In the genomic region with DNA sequence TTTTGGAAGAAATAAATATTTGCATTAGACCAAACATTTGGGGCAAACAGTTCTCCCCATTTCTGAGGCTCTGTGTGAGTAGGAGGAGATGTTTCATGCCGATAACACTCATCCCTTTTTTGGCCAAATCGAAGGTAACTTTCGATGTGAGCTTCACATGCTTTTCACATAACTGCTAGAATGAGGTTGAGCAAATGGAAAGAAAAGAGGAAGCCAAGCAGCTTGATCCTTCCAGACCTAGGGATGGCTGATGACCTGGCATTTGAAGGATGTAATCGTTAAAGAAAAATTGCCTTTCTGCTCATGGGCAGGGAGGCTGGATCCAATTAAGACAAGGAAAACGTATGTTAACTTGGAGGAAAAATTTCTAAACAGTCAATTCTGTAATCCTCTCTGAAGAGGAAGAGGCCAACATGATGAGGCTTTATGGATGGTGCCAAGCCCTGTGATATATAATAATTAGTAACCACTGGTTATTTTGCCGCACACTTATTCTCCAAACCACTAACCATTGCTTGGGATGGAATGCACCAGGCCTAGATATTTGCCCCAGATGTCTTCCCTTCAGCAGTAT, we compare ENCODE assay signal across 25 cellular contexts. TPM values are rescaled to one million over a fixed set of nuclear protein-coding genes. Genes with fewer than 3 reads are reported as not detected.
DNase-seq lines count a peak whose midpoint lies in the region; ATAC-seq, FAIRE-seq and TF ChIP-seq lines count a peak whose summit lies in the region.
"Had no signal": no experiment of that assay in that cellular context is flagged by ENCODE, and none has a peak within 500 bp of the region (broad histone marks: within the 10 kb centered on the region; RNA-seq: fewer than 3 reads in every experiment).

No MANE protein-coding gene starts in this region.

- H3K27me3 Mint-ChIP-seq in CD14-positive monocyte (ENCODE audit: low read depth in 3 of 3): peaks cover 2 to 4% (median 3%) of the 10 kb centered on the region in 3 donors
- H3K27me3 Mint-ChIP-seq: activated T-cell treated with anti-CD3 and anti-CD28 coated beads, Interleukin-2, amount 50 U/mL, for 24 hours; CD8-positive, alpha-beta memory T cell; memory B cell had no signal

- H3K4me1 Mint-ChIP-seq in CD14-positive monocyte: peaks cover 24% of the 10 kb centered on the region

- no peak for FAIRE-seq in RCC 7860 (lab: Jason Lieb, UNC)
- FAIRE-seq: GM12878, TTC549 had no signal

- H3K36me3 ChIP-seq in Peyer's patch (no peaks in the 10 kb centered on the region), gastroesophageal sphincter (no peaks in the 10 kb centered on the region), thoracic aorta (no peaks in the 10 kb centered on the region)
- H3K36me3 ChIP-seq: cardiac muscle cell had no signal

- TF ChIP-seq POLR2A in Peyer's patch (IDR thresholded peaks at IDR 0.05): no peak
- no peak for TF ChIP-seq POLR2A in gastroesophageal sphincter (IDR thresholded peaks at IDR 0.05)

- ATAC-seq in gastroesophageal sphincter (no peak), thoracic aorta (ENCODE audit: insufficient number of reproducible peaks, low FRiP score, low read depth) (no peak)
- ATAC-seq: GM12878, natural killer cell had no signal

- H3K27me3 ChIP-seq in Peyer's patch (no peaks in the 10 kb centered on the region), gastroesophageal sphincter (no peaks in the 10 kb centered on the region), thoracic aorta (replicated peaks; ENCODE audit: insufficient read depth) (no peaks in the 10 kb centered on the region)
- H3K27me3 ChIP-seq: cardiac muscle cell had no signal

- no peak for TF ChIP-seq EP300 in gastroesophageal sphincter (IDR thresholded peaks at IDR 0.05)

- POLR2A ChIA-PET in GM10248 (lab: Yijun Ruan, JAX): interaction anchor here (0.6 kb wide), 1 partner anchor 102 kb away, joined by 3 read pairs; no protein-coding TSS in a partner anchor

- H3K36me3 Mint-ChIP-seq in CD14-positive monocyte: peaks cover 0 to 1% of the 10 kb centered on the region in 2 donors
- H3K36me3 Mint-ChIP-seq: CD8-positive, alpha-beta memory T cell; natural killer cell had no signal

- no peak for TF ChIP-seq CTCF in Peyer's patch (IDR thresholded peaks at IDR 0.05)
- no peak for TF ChIP-seq CTCF in gastroesophageal sphincter (IDR thresholded peaks at IDR 0.05)
- no peak for TF ChIP-seq CTCF in thoracic aorta (IDR thresholded peaks at IDR 0.05)
- TF ChIP-seq CTCF in CD14-positive monocyte (IDR thresholded peaks at IDR 0.05): no peak
- TF ChIP-seq CTCF in GM10248 (IDR thresholded peaks at IDR 0.05; ENCODE audit: control extremely low read depth, extremely low read depth, low read depth, missing control alignments): no peak

- H3K4me1 ChIP-seq in Peyer's patch (peaks cover 0 to 11% (median 4%) of the 10 kb centered on the region in 4 donors), gastroesophageal sphincter (peaks cover 4 to 100% (median 42%) of the 10 kb centered on the region in 3 donors), thoracic aorta (ENCODE audit: control insufficient read depth in 1 of 2, low read depth in 2 of 2) (peaks cover 60 to 98% of the 10 kb centered on the region in 2 donors)

- H3K9me3 Mint-ChIP-seq in CD14-positive monocyte: no peaks in the 10 kb centered on the region
- H3K9me3 Mint-ChIP-seq: activated T-cell treated with anti-CD3 and anti-CD28 coated beads, Interleukin-2, amount 50 U/mL, for 24 hours; CD8-positive, alpha-beta memory T cell; memory B cell; natural killer cell had no signal

- no peak overlapping the region for H3K27ac Mint-ChIP-seq in CD14-positive monocyte
- H3K27ac Mint-ChIP-seq: activated T-cell treated with anti-CD3 and anti-CD28 coated beads, Interleukin-2, amount 50 U/mL, for 24 hours; CD8-positive, alpha-beta memory T cell; memory B cell; natural killer cell had no signal

- intact Hi-C loops in CD14-positive monocyte (cut with micrococcal nuclease): no loop called here

- no peaks in the 10 kb centered on the region for H3K9me3 ChIP-seq in Peyer's patch
- H3K9me3 ChIP-seq in gastroesophageal sphincter: no peaks in the 10 kb centered on the region
- H3K9me3 ChIP-seq in thoracic aorta: no peaks in the 10 kb centered on the region

- H3K4me3 ChIP-seq in Peyer's patch (no peak overlapping the region), gastroesophageal sphincter (no peak overlapping the region), thoracic aorta (no peak overlapping the region)
- H3K4me3 ChIP-seq: cardiac muscle cell, GM12878 had no signal

- DNase-seq in GM03348 (ENCODE audit: low spot score) (peak; percentile 16), Peyer's patch (no peak), thoracic aorta (ENCODE audit: low spot score) (no peak), CD14-positive monocyte (ENCODE audit: low spot score) (no peak), RCC 7860 (ENCODE audit: low spot score) (no peak), GM10248 (ENCODE audit: extremely low spot score) (no peak)
- DNase-seq: activated CD4-positive, alpha-beta T cell treated with anti-CD3 and anti-CD28 coated beads for 1 hour; activated CD8-positive, alpha-beta memory T cell treated with anti-CD3 and anti-CD28 coated beads for 24 hours; activated naive CD4-positive, alpha-beta T cell; activated T-cell treated with anti-CD3 and anti-CD28 coated beads, Interleukin-2, amount 50 U/mL, for 24 hours; AML-193; CD8-positive, alpha-beta memory T cell; DMS153; foreskin melanocyte; GF-D8; natural killer cell; NCI-H2171 treated with DMSO at 0.1 percent for 48 hours; SHP77; stimulated activated CD8-positive, alpha-beta memory T cell treated with anti-CD3 and anti-CD28 coated beads, Interleukin-4, amount 100 ng/mL, for 48 hours had no signal

- H3K27ac ChIP-seq in Peyer's patch: peak overlapping the region; percentile 44 to 69 (median 52)
- peak overlapping the region in 3 of 4 donors; percentile 38 to 74 (median 67) for H3K27ac ChIP-seq in gastroesophageal sphincter
- H3K27ac ChIP-seq in thoracic aorta: peak overlapping the region; percentile 81 to 86
- H3K27ac ChIP-seq: cardiac muscle cell, KMS-11 had no signal

- H3K4me3 Mint-ChIP-seq in CD14-positive monocyte: no peak overlapping the region
- H3K4me3 Mint-ChIP-seq: activated T-cell treated with anti-CD3 and anti-CD28 coated beads, Interleukin-2, amount 50 U/mL, for 24 hours; memory B cell; natural killer cell had no signal

- 76% methylated on average over 6 of the region's 6 CpGs for WGBS in gastroesophageal sphincter (ENCODE audit: low coverage in 1 of 2), 2 donors

- CTCF ChIA-PET in GM10248 (lab: Yijun Ruan, JAX): interaction anchor here (0.8 to 3.1 kb wide), 4 partner anchors 11 to 32 kb away, joined by 3 to 19 read pairs (median 7); a partner anchor contains a TSS

RNA-seq across cellular contexts. Expression of a gene that starts 12.5 kb away (rescaled TPM):
- 10 to 100 TPM in 3 of 4 donors, 1 to 10 TPM in 1; 10.0 to 61.9 (median 18.1) TPM for total RNA-seq in Peyer's patch
- total RNA-seq in gastroesophageal sphincter: 10 to 100 TPM; 28.8 to 71.6 (median 47.7) TPM
- total RNA-seq in thoracic aorta: 10 to 100 TPM; 85.3 to 90.2 TPM
- 1 to 10 TPM; 1.2 to 2.8 TPM for polyA plus RNA-seq in CD14-positive monocyte

RNA-seq across cellular contexts. Expression of a gene that starts 41.2 kb away (rescaled TPM):
- total RNA-seq in Peyer's patch: 100 to 1,000 TPM in 2 of 4 donors, 10 to 100 TPM in 2; 76.2 to 138 (median 107) TPM
- total RNA-seq in gastroesophageal sphincter: 100 to 1,000 TPM; 140 to 289 (median 164) TPM
- total RNA-seq in thoracic aorta: 10 to 100 TPM; 64.4 to 77.6 TPM
- polyA plus RNA-seq in CD14-positive monocyte: 100 to 1,000 TPM; 410 to 459 TPM

RNA-seq across cellular contexts. Expression of a gene that starts 54.3 kb away (rescaled TPM):
- total RNA-seq in Peyer's patch (10 to 100 TPM; 22.8 to 35.5 (median 26.2) TPM), gastroesophageal sphincter (10 to 100 TPM; 12.7 to 25.3 (median 17.1) TPM), thoracic aorta (10 to 100 TPM in 1 of 2 donors, 1 to 10 TPM in 1; 9.5 to 16.1 TPM)
- polyA plus RNA-seq in CD14-positive monocyte: 10 to 100 TPM; 18.3 to 20.4 TPM
